ENCODE assay signal across 20 cellular contexts in genomic region chr13:99931462-99931861, GRCh38.
DNase-seq lines count a peak whose midpoint lies in the region; ATAC-seq lines count a peak whose summit lies in the region.
"Had no signal": no experiment of that assay in that cellular context is flagged by ENCODE, and none has a peak within 500 bp of the region (broad histone marks: within the 10 kb centered on the region; RNA-seq: fewer than 3 reads in every experiment).

No MANE protein-coding gene starts in this region.

- peak; percentile 67 for DNase-seq in DMS153 (lab: John Stamatoyannopoulos, UW)
- peak; percentile 85 to 96 (median 92) for DNase-seq in NCI-H1417 (lab: John Stamatoyannopoulos, UW)
- peak; percentile 50 for DNase-seq in NCI-H2171 (lab: John Stamatoyannopoulos, UW)
- peak; percentile 50 for DNase-seq in RPMI8226
- DNase-seq in activated gamma-delta T cell (lab: John Stamatoyannopoulos, UW) = no peak
- DNase-seq in stimulated activated naive B cell treated with anti-CD40 and anti-IgM and Interleukin-4, amounts not matched to agents 10 μg/mL and 1 μg/mL and 100 μg/mL, for 72 hours = no peak
- no peak for DNase-seq in DMS79 treated with DMSO at 0.1 percent for 48 hours (lab: John Stamatoyannopoulos, UW)
- DNase-seq: H9; HFFc6; KG1; NCI-H1092; NCI-H146; NCI-H345; NCI-H526 treated with DMSO at 0.1 percent for 48 hours; NK-92 treated with Interleukin-12 subunit alpha and Interleukin-12 subunit beta, amount 100 ng/mL, for 24 hours; T-cell had no signal

- H3K4me1 Mint-ChIP-seq in stimulated activated naive B cell treated with anti-CD40 and anti-IgM and Interleukin-4, amounts not matched to agents 10 μg/mL and 1 μg/mL and 100 μg/mL, for 72 hours = no peaks in the 10 kb centered on the region

- H3K27me3 Mint-ChIP-seq in stimulated activated naive B cell treated with anti-CD40 and anti-IgM and Interleukin-4, amounts not matched to agents 10 μg/mL and 1 μg/mL and 100 μg/mL, for 72 hours = peaks cover 22 to 30% of the 10 kb centered on the region in 2 donors

- no peaks in the 10 kb centered on the region for H3K9me3 Mint-ChIP-seq in stimulated activated naive B cell treated with anti-CD40 and anti-IgM and Interleukin-4, amounts not matched to agents 10 μg/mL and 1 μg/mL and 100 μg/mL, for 72 hours
- H3K9me3 Mint-ChIP-seq: H9; HFFc6; T-cell; T-helper 2 cell treated with Interferon-gamma antibody and Interleukin-4, amounts not matched to agents 5 μg/mL and 100 μg/mL, for 36 hours had no signal

- ATAC-seq in GM19395 (IDR thresholded peaks at IDR 0.05; ENCODE audit: unreplicated experiment) = no peak
- no peak for ATAC-seq in stimulated activated naive B cell treated with anti-CD40 and anti-IgM and Interleukin-4, amounts not matched to agents 10 μg/mL and 1 μg/mL and 100 μg/mL, for 72 hours (replicated peaks)
- ATAC-seq: HepG2, Panc1, T-cell had no signal

- H3K4me3 Mint-ChIP-seq in stimulated activated naive B cell treated with anti-CD40 and anti-IgM and Interleukin-4, amounts not matched to agents 10 μg/mL and 1 μg/mL and 100 μg/mL, for 72 hours = no peak overlapping the region
- H3K4me3 Mint-ChIP-seq: HFFc6; T-cell; T-helper 2 cell treated with Interferon-gamma antibody and Interleukin-4, amounts not matched to agents 5 μg/mL and 100 μg/mL, for 36 hours had no signal

- no peaks in the 10 kb centered on the region for H3K36me3 Mint-ChIP-seq in stimulated activated naive B cell treated with anti-CD40 and anti-IgM and Interleukin-4, amounts not matched to agents 10 μg/mL and 1 μg/mL and 100 μg/mL, for 72 hours
- H3K36me3 Mint-ChIP-seq: T-cell had no signal

- H3K27ac Mint-ChIP-seq in stimulated activated naive B cell treated with anti-CD40 and anti-IgM and Interleukin-4, amounts not matched to agents 10 μg/mL and 1 μg/mL and 100 μg/mL, for 72 hours = no peak overlapping the region
- H3K27ac Mint-ChIP-seq: HFFc6; T-cell; T-helper 2 cell treated with Interferon-gamma antibody and Interleukin-4, amounts not matched to agents 5 μg/mL and 100 μg/mL, for 36 hours had no signal

Comparison
In these comparisons a context has a peak if more than half of its experiments do, and no peak if none do; other contexts are left out.
1. DNase-seq: peak in DMS153 (single experiment), NCI-H1417 (3 of 3), NCI-H2171 (single experiment) and RPMI8226 (single experiment); none in activated gamma-delta T cell (single experiment), stimulated activated naive B cell treated with anti-CD40 and anti-IgM and Interleukin-4, amounts not matched to agents 10 μg/mL and 1 μg/mL and 100 μg/mL, for 72 hours (single experiment) and DMS79 treated with DMSO at 0.1 percent for 48 hours (single experiment).